In the genomic region with DNA sequence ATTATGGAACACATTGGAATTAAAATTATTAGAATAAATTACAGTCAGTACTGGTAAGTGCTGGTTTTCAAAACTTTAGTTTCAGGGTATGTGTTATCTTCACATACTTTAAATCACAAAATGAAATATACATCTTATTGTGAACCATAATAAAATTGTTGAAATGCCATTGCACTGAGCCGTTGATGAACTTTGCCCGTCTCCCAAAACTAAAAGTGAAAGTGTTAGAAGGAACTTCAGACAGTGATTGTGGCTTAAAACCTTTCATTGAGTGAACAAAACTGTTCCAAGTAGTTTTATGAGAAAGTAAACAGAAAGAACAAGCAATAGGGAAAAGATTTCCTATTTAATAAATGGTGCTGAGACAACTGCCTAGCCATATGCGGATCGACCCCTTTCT, we compare ENCODE assay signal across 13 cellular contexts.
A peak's percentile ranks its signal among the peaks of the same experiment; 100 is the strongest.
DNase-seq lines count a peak whose midpoint lies in the region; ATAC-seq and TF ChIP-seq lines count a peak whose summit lies in the region.
"Had no signal": no experiment of that assay in that cellular context is flagged by ENCODE, and none has a peak within 500 bp of the region (broad histone marks: within the 10 kb centered on the region; RNA-seq: fewer than 3 reads in every experiment).

No MANE protein-coding gene starts in this region.

- DNase-seq in AG10803 (ENCODE audit: low read depth) (peak; percentile 16), SW480 (ENCODE audit: low spot score) (peak; percentile 2), left lung (no peak), hypothalamus (lab: John Stamatoyannopoulos, UW) (no peak)
- DNase-seq in activated naive CD4-positive, alpha-beta T cell treated with anti-CD3 and anti-CD28 coated beads, Interleukin-2, amount 10 ng/mL, durations not matched to agents 7 days and 5 days = no peak
- DNase-seq in activated naive CD4-positive, alpha-beta T cell (lab: John Stamatoyannopoulos, UW) = no peak
- no peak for DNase-seq in activated CD4-positive, alpha-beta T cell treated with anti-CD3 and anti-CD28 coated beads for 36 hours
- DNase-seq: brain microvascular endothelial cell; C1 segment of cervical spinal cord; NCI-H2081; stimulated activated CD4-positive, alpha-beta T cell treated with anti-CD3 and anti-CD28 coated beads, Interleukin-4, amount 100 ng/mL, for 24 hours had no signal

- H3K4me3 ChIP-seq in AG10803 (ENCODE audit: low read length) = peak overlapping the region; percentile 7
- H3K4me3 ChIP-seq in left lung = no peak overlapping the region

- no peaks in the 10 kb centered on the region for H3K27me3 Mint-ChIP-seq in activated naive CD4-positive, alpha-beta T cell treated with anti-CD3 and anti-CD28 coated beads, Interleukin-2, amount 10 ng/mL, durations not matched to agents 7 days and 5 days
- H3K27me3 Mint-ChIP-seq in activated CD4-positive, alpha-beta T cell treated with anti-CD3 and anti-CD28 coated beads for 36 hours = no peaks in the 10 kb centered on the region

- TF ChIP-seq CTCF in AG10803 (conservative IDR thresholded peaks at IDR 0.05; ENCODE audit: low read length) (no peak), left lung (IDR thresholded peaks at IDR 0.05) (no peak)

- intact Hi-C loops in left lung (cut with DNase I) = no loop called here
- intact Hi-C loops in activated CD4-positive, alpha-beta T cell treated with anti-CD3 and anti-CD28 coated beads for 36 hours (cut with DNase I, micrococcal nuclease) = no loop called here

- POLR2A ChIA-PET in activated CD4-positive, alpha-beta T cell treated with anti-CD3 and anti-CD28 coated beads for 36 hours (lab: Charles Lee) = no interaction called here

- no peaks in the 10 kb centered on the region for H3K36me3 Mint-ChIP-seq in activated naive CD4-positive, alpha-beta T cell treated with anti-CD3 and anti-CD28 coated beads, Interleukin-2, amount 10 ng/mL, durations not matched to agents 7 days and 5 days
- H3K36me3 Mint-ChIP-seq in activated CD4-positive, alpha-beta T cell treated with anti-CD3 and anti-CD28 coated beads for 36 hours (ENCODE audit: low read depth) = no peaks in the 10 kb centered on the region

- H3K36me3 ChIP-seq in left lung = no peaks in the 10 kb centered on the region
- H3K36me3 ChIP-seq: brain microvascular endothelial cell had no signal

- ATAC-seq in HG02852 (IDR thresholded peaks at IDR 0.05; ENCODE audit: unreplicated experiment) (peak; percentile 62), left lung (peak; percentile 71)
- no peak for ATAC-seq in activated CD4-positive, alpha-beta T cell treated with anti-CD3 and anti-CD28 coated beads for 36 hours
- ATAC-seq: Panc1 had no signal

- no peak overlapping the region for H3K27ac Mint-ChIP-seq in activated naive CD4-positive, alpha-beta T cell treated with anti-CD3 and anti-CD28 coated beads, Interleukin-2, amount 10 ng/mL, durations not matched to agents 7 days and 5 days
- H3K27ac Mint-ChIP-seq in activated CD4-positive, alpha-beta T cell treated with anti-CD3 and anti-CD28 coated beads for 36 hours = no peak overlapping the region

- H3K4me1 ChIP-seq in left lung = no peaks in the 10 kb centered on the region

- no peak overlapping the region for H3K27ac ChIP-seq in left lung
- H3K27ac ChIP-seq: brain microvascular endothelial cell had no signal

- no peak overlapping the region for H3K4me3 Mint-ChIP-seq in activated naive CD4-positive, alpha-beta T cell treated with anti-CD3 and anti-CD28 coated beads, Interleukin-2, amount 10 ng/mL, durations not matched to agents 7 days and 5 days
- H3K4me3 Mint-ChIP-seq in activated CD4-positive, alpha-beta T cell treated with anti-CD3 and anti-CD28 coated beads for 36 hours = no peak overlapping the region

- H3K9me3 ChIP-seq in left lung = no peaks in the 10 kb centered on the region

- H3K27me3 ChIP-seq in left lung = no peaks in the 10 kb centered on the region
- H3K27me3 ChIP-seq: brain microvascular endothelial cell had no signal

- H3K4me1 Mint-ChIP-seq in activated naive CD4-positive, alpha-beta T cell treated with anti-CD3 and anti-CD28 coated beads, Interleukin-2, amount 10 ng/mL, durations not matched to agents 7 days and 5 days = peaks cover 4% of the 10 kb centered on the region
- no peaks in the 10 kb centered on the region for H3K4me1 Mint-ChIP-seq in activated CD4-positive, alpha-beta T cell treated with anti-CD3 and anti-CD28 coated beads for 36 hours

- H3K9me3 Mint-ChIP-seq in activated naive CD4-positive, alpha-beta T cell treated with anti-CD3 and anti-CD28 coated beads, Interleukin-2, amount 10 ng/mL, durations not matched to agents 7 days and 5 days = no peaks in the 10 kb centered on the region
- no peaks in the 10 kb centered on the region for H3K9me3 Mint-ChIP-seq in activated CD4-positive, alpha-beta T cell treated with anti-CD3 and anti-CD28 coated beads for 36 hours (ENCODE audit: low read depth)

- CTCF ChIA-PET in activated naive CD4-positive, alpha-beta T cell treated with anti-CD3 and anti-CD28 coated beads, Interleukin-2, amount 10 ng/mL, durations not matched to agents 7 days and 5 days (lab: Charles Lee) = no interaction called here
- CTCF ChIA-PET in activated CD4-positive, alpha-beta T cell treated with anti-CD3 and anti-CD28 coated beads for 36 hours (lab: Charles Lee) = no interaction called here

Comparison
In these comparisons a context has a peak if more than half of its experiments do, and no peak if none do; other contexts are left out.
1. DNase-seq: peak in AG10803 (single experiment) and SW480 (single experiment); none in left lung (0 of 2), activated naive CD4-positive, alpha-beta T cell treated with anti-CD3 and anti-CD28 coated beads, Interleukin-2, amount 10 ng/mL, durations not matched to agents 7 days and 5 days (single experiment), activated naive CD4-positive, alpha-beta T cell (0 of 4), activated CD4-positive, alpha-beta T cell treated with anti-CD3 and anti-CD28 coated beads for 36 hours (single experiment) and hypothalamus (0 of 51).